In the genomic region with DNA sequence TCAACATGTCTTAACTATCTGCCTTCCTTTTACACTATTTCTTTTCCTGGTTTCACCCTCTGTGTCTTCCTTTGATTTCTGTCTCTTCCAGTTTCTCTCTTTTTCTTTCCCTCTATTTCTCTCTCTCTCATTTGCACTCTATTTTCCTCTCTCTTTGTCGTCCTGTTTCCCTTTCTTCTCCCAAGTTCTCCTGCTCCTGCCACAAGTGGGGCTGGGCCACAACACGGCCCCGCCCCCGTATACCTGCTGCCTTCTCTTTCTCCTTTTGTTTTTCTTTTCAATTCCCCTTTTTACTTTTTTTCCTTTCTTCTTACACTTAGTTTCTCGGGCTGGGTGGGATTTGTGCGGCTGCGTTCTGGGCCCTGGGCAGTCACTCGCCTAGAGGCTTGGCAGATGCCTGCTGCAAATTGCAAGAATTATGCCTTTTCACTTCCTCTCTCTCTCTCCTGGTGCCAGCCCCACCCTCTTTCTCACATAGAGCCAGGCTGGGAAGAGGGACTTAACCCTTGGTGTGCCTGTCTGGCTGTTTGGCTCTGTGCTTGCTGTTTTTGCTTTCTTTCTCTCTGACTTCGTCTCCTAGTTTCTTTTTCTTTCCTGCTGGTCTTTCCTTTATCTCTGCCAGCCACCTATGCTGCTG, we compare ENCODE assay signal across 15 cellular contexts.
DNase-seq lines count a peak whose midpoint lies in the region; ATAC-seq lines count a peak whose summit lies in the region.
"Had no signal": no experiment of that assay in that cellular context is flagged by ENCODE, and none has a peak within 500 bp of the region (broad histone marks: within the 10 kb centered on the region; RNA-seq: fewer than 3 reads in every experiment).

No MANE protein-coding gene starts in this region.

- H3K9ac ChIP-seq in SK-N-MC (ENCODE audit: insufficient read length): no peak overlapping the region

- DNase-seq in H4 (ENCODE audit: low spot score) (peak; percentile 70), NCI-H1105 (lab: John Stamatoyannopoulos, UW) (peak; percentile 1), SK-N-MC (ENCODE audit: low read depth, low spot score) (no peak), renal cortical epithelial cell (ENCODE audit: low read depth) (peak; percentile 74), GOT3 (lab: John Stamatoyannopoulos, UW) (no peak), NCI-H226 (no peak)
- DNase-seq: activated T-cell treated with anti-CD3 and anti-CD28 coated beads, Interleukin-2, amount 50 U/mL, for 24 hours; gastrocnemius medialis; H7; left colon; NCI-H1930; thyroid gland had no signal

- H3K27ac ChIP-seq in SK-N-MC: no peak overlapping the region
- H3K27ac ChIP-seq: gastrocnemius medialis, thyroid gland had no signal

- H3K4me3 ChIP-seq in SK-N-MC: peak overlapping the region; percentile 36
- H3K4me3 ChIP-seq: gastrocnemius medialis, thyroid gland had no signal

- H3K36me3 ChIP-seq in SK-N-MC (ENCODE audit: insufficient read depth, low read length): no peaks in the 10 kb centered on the region
- H3K36me3 ChIP-seq: gastrocnemius medialis, thyroid gland had no signal

- no peak for ATAC-seq in GM18511 (IDR thresholded peaks at IDR 0.05; ENCODE audit: unreplicated experiment)
- ATAC-seq: activated CD4-positive, CD25-positive, alpha-beta regulatory T cell treated with anti-CD3 and anti-CD28 coated beads, Interleukin-2, amount 50 U/mL, for 24 hours; gastrocnemius medialis; left colon; natural killer cell treated with Interleukin-12 subunit alpha and Interleukin-12 subunit beta and Interleukin-15 and Interleukin-18, amount 100 ng/mL, for 72 hours had no signal

- no peaks in the 10 kb centered on the region for H3K9me3 ChIP-seq in SK-N-MC (ENCODE audit: low read depth, low read length)
- H3K9me3 ChIP-seq: gastrocnemius medialis, thyroid gland had no signal

Comparison
In these comparisons a context has a peak if more than half of its experiments do, and no peak if none do; other contexts are left out.
1. DNase-seq: peak in H4 (single experiment), NCI-H1105 (single experiment) and renal cortical epithelial cell (single experiment); none in SK-N-MC (single experiment), GOT3 (single experiment) and NCI-H226 (single experiment).